ENCODE assay signal across 9 cellular contexts in genomic region chr6:25717856-25718740, GRCh38. TPM values are rescaled to one million over a fixed set of nuclear protein-coding genes. Genes with fewer than 3 reads are reported as not detected.
DNase-seq lines count a peak whose midpoint lies in the region; TF ChIP-seq lines count a peak whose summit lies in the region.
"Had no signal": no experiment of that assay in that cellular context is flagged by ENCODE, and none has a peak within 500 bp of the region (broad histone marks: within the 10 kb centered on the region; RNA-seq: fewer than 3 reads in every experiment).

No MANE protein-coding gene starts in this region.

- H3K27me3 ChIP-seq in GM23248 (replicated peaks; ENCODE audit: insufficient read depth), result no peaks in the 10 kb centered on the region
- H3K27me3 ChIP-seq in endodermal cell (ENCODE audit: control insufficient read depth, insufficient read depth, low read length, poor library complexity, severe bottlenecking), result no peaks in the 10 kb centered on the region
- no peaks in the 10 kb centered on the region for H3K27me3 ChIP-seq in parathyroid adenoma (ENCODE audit: control insufficient read depth, insufficient read depth, low read length)

- H3K79me2 ChIP-seq in GM23248 (ENCODE audit: insufficient read depth) (no peaks in the 10 kb centered on the region), parathyroid adenoma (no peaks in the 10 kb centered on the region)

- no peaks in the 10 kb centered on the region for H3F3A ChIP-seq in GM23248 (ENCODE audit: insufficient read depth)

- no peaks in the 10 kb centered on the region for H3K27me3 Mint-ChIP-seq in endodermal cell (ENCODE audit: insufficient read depth)
- peaks cover 7% of the 10 kb centered on the region for H3K27me3 Mint-ChIP-seq in activated T-helper 1 cell treated with anti-CD3 and anti-CD28 coated beads, Interleukin-12 subunit alpha, Interleukin-12 subunit beta, Interleukin-2, Interleukin-4 antibody, amounts not matched to agents 30 ng/mL and 10 ng/mL and 1 ng/mL, durations not matched to agents 14 hours and 24 hours and 36 hours (ENCODE audit: insufficient read depth)

- H3K9ac ChIP-seq in GM23248 (no peak overlapping the region), endodermal cell (ENCODE audit: extremely low read depth, low read length, poor library complexity, severe bottlenecking) (no peak overlapping the region), parathyroid adenoma (no peak overlapping the region)

- DNase-seq in AML-193 (lab: John Stamatoyannopoulos, UW) (peak; percentile 49 to 72), GM23248 (peak; percentile 62), NOMO-1 treated with DMSO at 0.1 percent for 48 hours (lab: John Stamatoyannopoulos, UW; ENCODE audit: unreplicated experiment) (peak; percentile 53), endodermal cell (no peak), ureter (ENCODE audit: low spot score) (no peak)
- DNase-seq in NK-92 treated with Interleukin-12 subunit alpha and Interleukin-12 subunit beta, amount 100 ng/mL, for 24 hours (lab: John Stamatoyannopoulos, UW), result no peak
- no peak for DNase-seq in activated T-helper 1 cell treated with anti-CD3 and anti-CD28 coated beads, Interleukin-12 subunit alpha, Interleukin-12 subunit beta, Interleukin-2, Interleukin-4 antibody, amounts not matched to agents 30 ng/mL and 10 ng/mL and 1 ng/mL, durations not matched to agents 14 hours and 24 hours and 36 hours (ENCODE audit: low spot score)

- no peaks in the 10 kb centered on the region for H3K9me2 ChIP-seq in GM23248 (ENCODE audit: insufficient read depth)

- H3K9me3 Mint-ChIP-seq in endodermal cell, result no peaks in the 10 kb centered on the region
- no peaks in the 10 kb centered on the region for H3K9me3 Mint-ChIP-seq in activated T-helper 1 cell treated with anti-CD3 and anti-CD28 coated beads, Interleukin-12 subunit alpha, Interleukin-12 subunit beta, Interleukin-2, Interleukin-4 antibody, amounts not matched to agents 30 ng/mL and 10 ng/mL and 1 ng/mL, durations not matched to agents 14 hours and 24 hours and 36 hours

- H3K27ac Mint-ChIP-seq in endodermal cell, result no peak overlapping the region
- H3K27ac Mint-ChIP-seq in activated T-helper 1 cell treated with anti-CD3 and anti-CD28 coated beads, Interleukin-12 subunit alpha, Interleukin-12 subunit beta, Interleukin-2, Interleukin-4 antibody, amounts not matched to agents 30 ng/mL and 10 ng/mL and 1 ng/mL, durations not matched to agents 14 hours and 24 hours and 36 hours, result no peak overlapping the region

- H2AFZ ChIP-seq in GM23248, result no peak overlapping the region
- H2AFZ ChIP-seq in parathyroid adenoma, result no peak overlapping the region

- H3K4me2 ChIP-seq in GM23248 (ENCODE audit: unreplicated experiment) (no peak overlapping the region), parathyroid adenoma (ENCODE audit: low read length) (no peak overlapping the region)

- intact Hi-C loops in activated T-helper 1 cell treated with anti-CD3 and anti-CD28 coated beads, Interleukin-12 subunit alpha, Interleukin-12 subunit beta, Interleukin-2, Interleukin-4 antibody, amounts not matched to agents 30 ng/mL and 10 ng/mL and 1 ng/mL, durations not matched to agents 14 hours and 24 hours and 36 hours (cut with micrococcal nuclease), result loop anchor here (2.0 kb wide), 1 partner anchor 495 kb away; no protein-coding TSS in a partner anchor

- H3K36me3 ChIP-seq in GM23248 (ENCODE audit: low read depth), result no peaks in the 10 kb centered on the region
- no peaks in the 10 kb centered on the region for H3K36me3 ChIP-seq in endodermal cell (ENCODE audit: control insufficient read depth, insufficient read depth, low read length)
- no peaks in the 10 kb centered on the region for H3K36me3 ChIP-seq in parathyroid adenoma (ENCODE audit: control insufficient read depth, insufficient read depth, low read length)

- no peak overlapping the region for H3K27ac ChIP-seq in GM23248
- no peak overlapping the region for H3K27ac ChIP-seq in endodermal cell (ENCODE audit: low read depth, low read length)
- H3K27ac ChIP-seq in parathyroid adenoma, result no peak overlapping the region
- H3K27ac ChIP-seq: epithelial cell of prostate had no signal

- in situ Hi-C loops in GM23248 (cut with MboI), result no loop called here

- H3K9me3 ChIP-seq in GM23248 (ENCODE audit: low read depth), result no peaks in the 10 kb centered on the region
- no peaks in the 10 kb centered on the region for H3K9me3 ChIP-seq in endodermal cell (ENCODE audit: control insufficient read depth, low read length)
- H3K9me3 ChIP-seq in parathyroid adenoma (ENCODE audit: control insufficient read depth, low read length), result no peaks in the 10 kb centered on the region

- peak; percentile 83 for TF ChIP-seq CTCF in endodermal cell (conservative IDR thresholded peaks at IDR 0.05)
- peak; percentile 51 for TF ChIP-seq CTCF in parathyroid adenoma (IDR thresholded peaks at IDR 0.05)

- H3K4me1 ChIP-seq in GM23248 (ENCODE audit: insufficient read depth), result no peaks in the 10 kb centered on the region
- no peaks in the 10 kb centered on the region for H3K4me1 ChIP-seq in endodermal cell (ENCODE audit: control insufficient read depth, insufficient read depth, low read length)
- H3K4me1 ChIP-seq in parathyroid adenoma, result no peaks in the 10 kb centered on the region

- no peaks in the 10 kb centered on the region for H4K20me1 ChIP-seq in GM23248 (ENCODE audit: insufficient read depth)

- 32 to 33% methylated on average over 6 of the region's 6 CpGs for WGBS in GM23248 (ENCODE audit: low coverage in 1 of 2, low lambda C conversion rate in 2 of 2, missing lambda C conversion rate in 2 of 2), 2 experiments
- WGBS in endodermal cell (ENCODE audit: insufficient coverage in 1 of 2, insufficient read length in 1 of 2), 2 experiments, result 85 to 87% methylated on average over 4 to 6 of the region's 6 CpGs

- no peaks in the 10 kb centered on the region for H3K4me1 Mint-ChIP-seq in endodermal cell
- no peaks in the 10 kb centered on the region for H3K4me1 Mint-ChIP-seq in activated T-helper 1 cell treated with anti-CD3 and anti-CD28 coated beads, Interleukin-12 subunit alpha, Interleukin-12 subunit beta, Interleukin-2, Interleukin-4 antibody, amounts not matched to agents 30 ng/mL and 10 ng/mL and 1 ng/mL, durations not matched to agents 14 hours and 24 hours and 36 hours (ENCODE audit: low read depth)

- no peaks in the 10 kb centered on the region for H3K36me3 Mint-ChIP-seq in endodermal cell (ENCODE audit: low read depth)
- H3K36me3 Mint-ChIP-seq in activated T-helper 1 cell treated with anti-CD3 and anti-CD28 coated beads, Interleukin-12 subunit alpha, Interleukin-12 subunit beta, Interleukin-2, Interleukin-4 antibody, amounts not matched to agents 30 ng/mL and 10 ng/mL and 1 ng/mL, durations not matched to agents 14 hours and 24 hours and 36 hours (ENCODE audit: low read depth), result no peaks in the 10 kb centered on the region

- H3K4me3 ChIP-seq in GM23248 (no peak overlapping the region), endodermal cell (ENCODE audit: low read length) (no peak overlapping the region), parathyroid adenoma (ENCODE audit: low read depth, low read length) (no peak overlapping the region)

- no peak overlapping the region for H3K4me3 Mint-ChIP-seq in endodermal cell
- H3K4me3 Mint-ChIP-seq in activated T-helper 1 cell treated with anti-CD3 and anti-CD28 coated beads, Interleukin-12 subunit alpha, Interleukin-12 subunit beta, Interleukin-2, Interleukin-4 antibody, amounts not matched to agents 30 ng/mL and 10 ng/mL and 1 ng/mL, durations not matched to agents 14 hours and 24 hours and 36 hours, result no peak overlapping the region

RNA-seq across cellular contexts. Expression of gene SLC17A4, which starts 36.4 kb away (rescaled TPM):
- total RNA-seq in GM23248 (2014; rRNA removed; shearing (Covaris generic)), result not detected in 2 replicates
- not detected in 2 replicates for polyA plus RNA-seq in GM23248 (2016; fragmentation: Nextera tagmentation; extraction: Ambion mirVana)
- total RNA-seq in endodermal cell (not detected), ureter (not detected)
- not detected for polyA plus RNA-seq in endodermal cell (2013, experiment 1 of 2)
- not detected for polyA plus RNA-seq in endodermal cell (2013, experiment 2 of 2)
- not detected in 2 replicates for total RNA-seq in activated T-helper 1 cell treated with anti-CD3 and anti-CD28 coated beads, Interleukin-12 subunit alpha, Interleukin-12 subunit beta, Interleukin-2, Interleukin-4 antibody, amounts not matched to agents 30 ng/mL and 10 ng/mL and 1 ng/mL, durations not matched to agents 14 hours and 24 hours and 36 hours

Comparison
In these comparisons a context has a peak if more than half of its experiments do, and no peak if none do; other contexts are left out.
1. DNase-seq: peak in AML-193 (2 of 2), GM23248 (single experiment) and NOMO-1 treated with DMSO at 0.1 percent for 48 hours (single experiment); none in endodermal cell (single experiment), NK-92 treated with Interleukin-12 subunit alpha and Interleukin-12 subunit beta, amount 100 ng/mL, for 24 hours (single experiment), ureter (single experiment) and activated T-helper 1 cell treated with anti-CD3 and anti-CD28 coated beads, Interleukin-12 subunit alpha, Interleukin-12 subunit beta, Interleukin-2, Interleukin-4 antibody, amounts not matched to agents 30 ng/mL and 10 ng/mL and 1 ng/mL, durations not matched to agents 14 hours and 24 hours and 36 hours (single experiment).